Comparison of ENCODE assay signal across 30 cellular contexts in the genomic region with DNA sequence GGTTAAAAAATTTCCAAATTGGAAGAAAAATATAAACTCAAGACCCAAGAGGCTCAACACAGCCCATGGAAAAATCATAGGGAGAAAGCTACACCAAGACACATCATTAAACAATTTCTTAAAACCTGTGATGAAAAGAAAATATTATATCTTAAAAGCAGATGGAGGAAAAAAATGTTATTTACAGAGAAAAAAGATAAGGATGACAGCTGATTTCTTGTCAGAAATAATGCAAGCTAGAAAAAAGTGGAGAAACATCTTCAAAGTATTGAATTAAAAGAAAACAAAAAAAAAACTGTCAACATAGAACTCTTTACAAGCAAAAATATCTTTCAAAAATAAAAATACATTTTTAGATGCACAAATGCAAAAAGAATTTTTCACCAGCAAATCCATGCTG.
"Had no signal": no experiment of that assay in that cellular context is flagged by ENCODE, and none has a peak within 500 bp of the region (broad histone marks: within the 10 kb centered on the region; RNA-seq: fewer than 3 reads in every experiment).

No MANE protein-coding gene starts in this region.

- ATAC-seq: activated CD4-positive, alpha-beta T cell treated with anti-CD3 and anti-CD28 coated beads for 36 hours; activated CD8-positive, alpha-beta memory T cell treated with anti-CD3 and anti-CD28 coated beads, Interleukin-2, amount 10 ng/mL, durations not matched to agents 7 days and 5 days; activated CD8-positive, alpha-beta T cell treated with anti-CD3 and anti-CD28 coated beads, Interleukin-2, amount 10 ng/mL, durations not matched to agents 7 days and 5 days; activated naive CD8-positive, alpha-beta T cell treated with anti-CD3 and anti-CD28 coated beads, Interleukin-2, amount 50 U/mL, for 24 hours; effector memory CD8-positive, alpha-beta T cell; gastroesophageal sphincter; heart right ventricle; T-helper 17 cell had no signal

- H3K4me1 ChIP-seq: ascending aorta, breast epithelium, esophagus squamous epithelium, gastroesophageal sphincter, heart right ventricle had no signal

- H3K27me3 ChIP-seq: ascending aorta, breast epithelium, cardiac muscle cell, esophagus squamous epithelium, gastroesophageal sphincter, heart right ventricle had no signal

- H3K4me3 ChIP-seq: ascending aorta, breast epithelium, cardiac muscle cell, coronary artery, esophagus squamous epithelium, gastroesophageal sphincter, heart right ventricle had no signal

- H3K27ac ChIP-seq: ascending aorta, breast epithelium, cardiac muscle cell, coronary artery, epithelial cell of prostate, esophagus squamous epithelium, gastroesophageal sphincter, heart right ventricle, WERI-Rb-1 had no signal

- H3K36me3 ChIP-seq: ascending aorta, breast epithelium, cardiac muscle cell, esophagus squamous epithelium, gastroesophageal sphincter, heart right ventricle, WERI-Rb-1 had no signal

- DNase-seq: activated CD4-positive, alpha-beta memory T cell treated with anti-CD3 and anti-CD28 coated beads for 36 hours; activated CD4-positive, alpha-beta T cell treated with anti-CD3 and anti-CD28 coated beads for 36 hours; activated CD4-positive, alpha-beta T cell treated with anti-CD3 and anti-CD28 coated beads, Interleukin-2, amount 10 ng/mL, durations not matched to agents 24 days and 14 days; activated CD4-positive, CD25-positive, alpha-beta regulatory T cell; activated CD4-positive, CD25-positive, alpha-beta regulatory T cell treated with anti-CD3 and anti-CD28 coated beads, Interleukin-2, amount 50 U/mL, for 72 hours; activated CD8-positive, alpha-beta memory T cell treated with anti-CD3 and anti-CD28 coated beads, Interleukin-2, amount 10 ng/mL, durations not matched to agents 7 days and 5 days; activated CD8-positive, alpha-beta memory T cell treated with anti-CD3 and anti-CD28 coated beads, Interleukin-2, amount 50 U/mL, for 4 hours; activated CD8-positive, alpha-beta T cell treated with anti-CD3 and anti-CD28 coated beads, Interleukin-2, amount 10 ng/mL, durations not matched to agents 7 days and 5 days; activated effector memory CD4-positive, alpha-beta T cell treated with anti-CD3 and anti-CD28 coated beads, Interleukin-2, amount 50 U/mL, for 16 hours; activated naive CD4-positive, alpha-beta T cell treated with anti-CD3 and anti-CD28 coated beads for 36 hours; activated naive CD8-positive, alpha-beta T cell treated with anti-CD3 and anti-CD28 coated beads for 36 hours; activated naive CD8-positive, alpha-beta T cell treated with anti-CD3 and anti-CD28 coated beads, Interleukin-2, amount 50 U/mL, for 24 hours; activated T-cell treated with anti-CD3 and anti-CD28 coated beads, Interleukin-2, amount 50 U/mL, for 1 hour; activated T-cell treated with anti-CD3 and anti-CD28 coated beads, Interleukin-2, amount 50 U/mL, for 48 hours; central memory CD4-positive, alpha-beta T cell; effector CD4-positive, alpha-beta T cell; effector memory CD8-positive, alpha-beta T cell; esophagus squamous epithelium; foreskin melanocyte; heart right ventricle; T-helper 1 cell; T-helper 17 cell; T1000; WERI-Rb-1 had no signal
